18 cellular contexts compared by ENCODE assay signal in genomic region chr17:47251421-47251940, GRCh38. TPM values are rescaled to one million over a fixed set of nuclear protein-coding genes. Genes with fewer than 3 reads are reported as not detected.
DNase-seq lines count a peak whose midpoint lies in the region; ATAC-seq and TF ChIP-seq lines count a peak whose summit lies in the region.
"Had no signal": no experiment of that assay in that cellular context is flagged by ENCODE, and none has a peak within 500 bp of the region (broad histone marks: within the 10 kb centered on the region; RNA-seq: fewer than 3 reads in every experiment).

No MANE protein-coding gene starts in this region.

- intact Hi-C loops in left colon (cut with DNase I, micrococcal nuclease): no loop called here

- H3K4me3 Mint-ChIP-seq in GM23338 (no peak overlapping the region), neural crest cell (peak overlapping the region; percentile 29)
- H3K4me3 Mint-ChIP-seq: HFFc6 had no signal

- H3K27me3 Mint-ChIP-seq in GM23338 (ENCODE audit: insufficient read depth, low read depth, poor library complexity): peaks cover 30% of the 10 kb centered on the region
- H3K27me3 Mint-ChIP-seq in neural crest cell (ENCODE audit: low read depth): peaks cover 51% of the 10 kb centered on the region

- H3K27ac Mint-ChIP-seq in GM23338 (no peak overlapping the region), neural crest cell (ENCODE audit: unreplicated experiment) (no peak overlapping the region)
- H3K27ac Mint-ChIP-seq: CD4-positive, CD25-positive, alpha-beta regulatory T cell; H9; HFFc6; IgD-negative memory B cell had no signal

- H3K4me3 ChIP-seq in GM23338: no peak overlapping the region
- H3K4me3 ChIP-seq: BLaER1 treated with 17β-estradiol and CSF1 and Interleukin-3, amounts not matched to agents 10 nM and 100 nM; GM23248 had no signal

- no peak for TF ChIP-seq POLR2A in erythroblast (IDR thresholded peaks at IDR 0.05; ENCODE audit: low read length)

- peaks cover 8% of the 10 kb centered on the region for H3K9me3 Mint-ChIP-seq in GM23338
- no peaks in the 10 kb centered on the region for H3K9me3 Mint-ChIP-seq in neural crest cell
- H3K9me3 Mint-ChIP-seq: CD4-positive, CD25-positive, alpha-beta regulatory T cell; HFFc6; IgD-negative memory B cell had no signal

- peaks cover 25% of the 10 kb centered on the region for H3K4me1 Mint-ChIP-seq in GM23338
- H3K4me1 Mint-ChIP-seq in neural crest cell: peaks cover 25% of the 10 kb centered on the region

- peak overlapping the region; percentile 34; the same call in 1 of the 2 replicates for H3K4me2 ChIP-seq in GM23338
- H3K4me2 ChIP-seq: BLaER1 treated with 17β-estradiol and CSF1 and Interleukin-3, amounts not matched to agents 10 nM and 100 nM; KMS-11 had no signal

- ATAC-seq in GM23338 (peak; percentile 11; the same call in 2 of the 3 replicates), left colon (no peak), HG02884 (IDR thresholded peaks at IDR 0.05; ENCODE audit: unreplicated experiment) (no peak)

- H3K9me2 ChIP-seq in GM23338 (ENCODE audit: insufficient read depth): no peaks in the 10 kb centered on the region

- TF ChIP-seq CTCF in GM23338 (conservative IDR thresholded peaks at IDR 0.05; ENCODE audit: low read depth in 2 of 2) (no peak), neural crest cell (conservative IDR thresholded peaks at IDR 0.05) (no peak)

- 0 out of 2 replicates have a peak, but pooled peaks cover 5% of the 10 kb centered on the region for H3F3A ChIP-seq in GM23338 (replicated peaks; ENCODE audit: low read depth)

- DNase-seq in GM23338 (ENCODE audit: low spot score) (peak; percentile 29), OCI-M1 (lab: John Stamatoyannopoulos, UW) (peak; percentile 36), erythroblast (lab: John Stamatoyannopoulos, UW) (peak; percentile 13 to 50), neural crest cell (ENCODE audit: low read depth, low spot score) (no peak), activated T-cell treated with anti-CD3 and anti-CD28 coated beads for 4 hours (no peak), left colon (no peak)
- DNase-seq: 8988T; ACHN; CD4-positive, CD25-positive, alpha-beta regulatory T cell; GM23248; H9 had no signal

- peaks cover 56% of the 10 kb centered on the region for H3K27me3 ChIP-seq in GM23338 (ENCODE audit: insufficient read depth)

- peaks cover 3% of the 10 kb centered on the region for H4K20me1 ChIP-seq in GM23338 (replicated peaks; ENCODE audit: insufficient read depth)

- H3K4me1 ChIP-seq in GM23338 (ENCODE audit: insufficient read depth): peaks cover 8% of the 10 kb centered on the region; the same call in 1 of the 2 replicates

- no peaks in the 10 kb centered on the region for H3K36me3 ChIP-seq in GM23338 (ENCODE audit: insufficient read depth)
- H3K36me3 ChIP-seq: BLaER1 treated with 17β-estradiol and CSF1 and Interleukin-3, amounts not matched to agents 10 nM and 100 nM had no signal

- H3K36me3 Mint-ChIP-seq in GM23338 (ENCODE audit: low read depth): no peaks in the 10 kb centered on the region; the same call in 2 of the 3 replicates
- H3K36me3 Mint-ChIP-seq in neural crest cell (ENCODE audit: low read depth): no peaks in the 10 kb centered on the region
- H3K36me3 Mint-ChIP-seq: CD4-positive, CD25-positive, alpha-beta regulatory T cell had no signal

- H3K79me2 ChIP-seq in GM23338 (replicated peaks; ENCODE audit: insufficient read depth): no peaks in the 10 kb centered on the region

- H2AFZ ChIP-seq in GM23338: no peak overlapping the region
- H2AFZ ChIP-seq: GM23248 had no signal

- H3K27ac ChIP-seq in GM23338 (ENCODE audit: low read depth): no peak overlapping the region
- H3K27ac ChIP-seq: BLaER1 treated with 17β-estradiol and CSF1 and Interleukin-3, amounts not matched to agents 10 nM and 100 nM; GM23248; HL-60; KMS-11 had no signal

TF ChIP-seq in GM23338, 12 proteins besides CTCF, POLR2A, EP300 and RAD21 (continues in another document):
- no peak for TF ChIP-seq ZNF331 (CRISPR knock-in tag; IDR thresholded peaks at IDR 0.05; ENCODE audit: low read depth)
- TF ChIP-seq CREB1 (CRISPR knock-in tag; IDR thresholded peaks at IDR 0.05; ENCODE audit: low read depth): no peak
- no peak; the same call in 1 of the 2 replicates for TF ChIP-seq NANOG (IDR thresholded peaks at IDR 0.05; ENCODE audit: borderline replicate concordance)
- no peak for TF ChIP-seq STAT1 (IDR thresholded peaks at IDR 0.05; ENCODE audit: unreplicated experiment)
- no peak for TF ChIP-seq JUNB (IDR thresholded peaks at IDR 0.05; ENCODE audit: unreplicated experiment)
- TF ChIP-seq ZNF462 (CRISPR knock-in tag; IDR thresholded peaks at IDR 0.05): no peak
- no peak for TF ChIP-seq ZNF114 (CRISPR knock-in tag; IDR thresholded peaks at IDR 0.05)

RNA-seq across cellular contexts. Expression of gene ITGB3, which starts 2.1 kb away (rescaled TPM):
- 0.52 TPM in 1 of 2 replicates, not detected in the other for total RNA-seq in GM23338 (2014; rRNA removed; shearing (Covaris generic))
- 0.07 TPM in 1 of 2 replicates, not detected in the other for polyA plus RNA-seq in GM23338 (2016; fragmentation: Nextera tagmentation; extraction: Ambion mirVana)
- total RNA-seq in neural crest cell: 0.09 and 0.11 TPM in 2 replicates
- total RNA-seq in left colon: 10 to 100 TPM in 1 of 2 donors, 1 to 10 TPM in 1; 3.2 to 11.9 TPM
- total RNA-seq: H9 had no signal

RNA-seq across cellular contexts. Expression of gene MYL4, which starts 42.3 kb away (rescaled TPM):
- not detected in 2 replicates for total RNA-seq in GM23338 (2014; rRNA removed; shearing (Covaris generic))
- polyA plus RNA-seq in GM23338 (2016; fragmentation: Nextera tagmentation; extraction: Ambion mirVana): 0.44 and 2.5 TPM in 2 replicates
- total RNA-seq in neural crest cell (not detected in 2 replicates), left colon (not detected)
- total RNA-seq: CD4-positive, CD25-positive, alpha-beta regulatory T cell; Daoy; GM23248; HFFc6 had no signal
- polyA plus RNA-seq: CD4-positive, CD25-positive, alpha-beta regulatory T cell; GM23248; IgD-negative memory B cell had no signal

Comparison
In these comparisons a context has a peak if more than half of its experiments do, and no peak if none do; other contexts are left out.
1. DNase-seq: peak in GM23338 (single experiment), OCI-M1 (single experiment) and erythroblast (2 of 2); none in neural crest cell (single experiment), activated T-cell treated with anti-CD3 and anti-CD28 coated beads for 4 hours (single experiment) and left colon (0 of 2).